ENCODE assay signal across 8 cellular contexts in the genomic region with DNA sequence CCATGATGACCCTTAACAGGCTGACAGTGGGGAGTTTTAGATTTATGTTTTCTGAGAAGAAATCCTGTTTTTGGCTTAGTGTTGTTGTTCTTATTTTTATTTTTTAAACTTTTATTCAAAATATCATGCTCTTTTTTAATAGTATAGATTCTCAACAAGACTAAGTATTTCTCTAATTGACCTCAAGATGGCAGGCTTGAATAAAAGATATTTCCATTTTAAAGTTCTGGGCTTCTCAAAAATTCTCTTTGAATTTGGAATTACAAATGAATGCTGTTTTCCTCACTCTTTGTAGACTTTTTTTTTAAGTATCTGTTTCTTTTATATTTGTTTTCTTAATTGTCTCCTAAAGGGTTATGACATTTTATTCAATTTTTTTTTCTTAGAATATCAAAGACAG. TPM values are rescaled to one million over a fixed set of nuclear protein-coding genes. Genes with fewer than 3 reads are reported as not detected.
DNase-seq lines count a peak whose midpoint lies in the region; ATAC-seq, FAIRE-seq and TF ChIP-seq lines count a peak whose summit lies in the region.

No MANE protein-coding gene starts in this region.

- ATAC-seq in GM18870 (IDR thresholded peaks at IDR 0.05; ENCODE audit: unreplicated experiment) = no peak

- no peak overlapping the region for H3K27ac Mint-ChIP-seq in nephron

- no peaks in the 10 kb centered on the region for H3K27me3 ChIP-seq in GM06990 (replicated peaks; ENCODE audit: control insufficient read depth, insufficient read depth, low read length)

- no peaks in the 10 kb centered on the region for H3K9me3 Mint-ChIP-seq in nephron

- no peaks in the 10 kb centered on the region for H3K36me3 Mint-ChIP-seq in nephron (ENCODE audit: low read depth)

- FAIRE-seq in GM12892 (lab: Jason Lieb, UNC) = no peak

- peaks cover 8% of the 10 kb centered on the region for H3K4me1 Mint-ChIP-seq in nephron

- TF ChIP-seq CTCF in GM06990 (IDR thresholded peaks at IDR 0.05; ENCODE audit: insufficient read depth, low read length, poor library complexity, severe bottlenecking) (peak; percentile 1), nephron (IDR thresholded peaks at IDR 0.05; ENCODE audit: unreplicated experiment in 3 of 3) (peak in 2 of 3 experiments; percentile 46 to 65)

- no peak for DNase-seq in GM06990 (ENCODE audit: extremely low read depth, insufficient read length)
- peak; percentile 3 for DNase-seq in NCI-H1694 (lab: John Stamatoyannopoulos, UW)
- DNase-seq in astrocyte of the hippocampus (ENCODE audit: low read depth, low spot score) = peak; percentile 13
- DNase-seq in GM12892 (ENCODE audit: insufficient read length) = no peak
- no peak for DNase-seq in NCI-H1436 (lab: John Stamatoyannopoulos, UW)
- DNase-seq in foreskin melanocyte = no peak

- no peak overlapping the region for H3K4me3 Mint-ChIP-seq in nephron

- H3K4me3 ChIP-seq in GM06990 (replicated peaks; ENCODE audit: low read depth, low read length) = no peak overlapping the region

- no peaks in the 10 kb centered on the region for H3K27me3 Mint-ChIP-seq in nephron (ENCODE audit: low read depth)

- no peaks in the 10 kb centered on the region for H3K36me3 ChIP-seq in GM06990 (ENCODE audit: control insufficient read depth, insufficient read depth, low read length)

- no peak for TF ChIP-seq POLR2A in GM12892 (IDR thresholded peaks at IDR 0.05; ENCODE audit: low read depth, low read length)

RNA-seq across cellular contexts. Expression of a gene that starts 50.0 kb away (rescaled TPM):
- polyA plus RNA-seq in GM12892 (2012; ENCODE audit: missing spikeins) = not detected

Comparison
In these comparisons a context has a peak if more than half of its experiments do, and no peak if none do; other contexts are left out.
1. DNase-seq: peak in NCI-H1694 (single experiment) and astrocyte of the hippocampus (single experiment); none in GM06990 (single experiment), GM12892 (single experiment), NCI-H1436 (single experiment) and foreskin melanocyte (single experiment).